Comparison of ENCODE assay signal across 1 cellular context in the genomic region with DNA sequence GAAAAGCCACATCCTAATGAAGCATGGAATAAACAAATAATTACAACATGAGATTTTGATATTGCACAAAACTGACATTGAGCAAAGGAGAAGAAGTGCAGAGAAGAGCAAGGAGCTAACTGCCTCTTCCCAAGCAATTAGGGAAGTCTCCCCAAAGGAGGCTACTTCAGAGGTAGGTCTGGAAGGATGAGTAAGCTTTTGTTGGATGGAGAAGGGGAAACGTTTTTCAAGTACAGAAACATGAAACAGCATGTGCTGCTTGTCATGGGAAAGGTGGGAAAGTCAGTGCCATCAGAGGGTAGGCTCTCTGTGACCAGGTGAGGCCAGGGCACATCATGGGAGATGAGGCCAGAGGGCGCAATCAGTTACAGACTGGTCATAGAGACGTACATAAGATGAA.
TF ChIP-seq lines count a peak whose summit lies in the region.

No MANE protein-coding gene starts in this region.

TF ChIP-seq in WTC11, 78 proteins besides CTCF, POLR2A, EP300 and RAD21 (continued from another document):
- TF ChIP-seq, protein P1, sequence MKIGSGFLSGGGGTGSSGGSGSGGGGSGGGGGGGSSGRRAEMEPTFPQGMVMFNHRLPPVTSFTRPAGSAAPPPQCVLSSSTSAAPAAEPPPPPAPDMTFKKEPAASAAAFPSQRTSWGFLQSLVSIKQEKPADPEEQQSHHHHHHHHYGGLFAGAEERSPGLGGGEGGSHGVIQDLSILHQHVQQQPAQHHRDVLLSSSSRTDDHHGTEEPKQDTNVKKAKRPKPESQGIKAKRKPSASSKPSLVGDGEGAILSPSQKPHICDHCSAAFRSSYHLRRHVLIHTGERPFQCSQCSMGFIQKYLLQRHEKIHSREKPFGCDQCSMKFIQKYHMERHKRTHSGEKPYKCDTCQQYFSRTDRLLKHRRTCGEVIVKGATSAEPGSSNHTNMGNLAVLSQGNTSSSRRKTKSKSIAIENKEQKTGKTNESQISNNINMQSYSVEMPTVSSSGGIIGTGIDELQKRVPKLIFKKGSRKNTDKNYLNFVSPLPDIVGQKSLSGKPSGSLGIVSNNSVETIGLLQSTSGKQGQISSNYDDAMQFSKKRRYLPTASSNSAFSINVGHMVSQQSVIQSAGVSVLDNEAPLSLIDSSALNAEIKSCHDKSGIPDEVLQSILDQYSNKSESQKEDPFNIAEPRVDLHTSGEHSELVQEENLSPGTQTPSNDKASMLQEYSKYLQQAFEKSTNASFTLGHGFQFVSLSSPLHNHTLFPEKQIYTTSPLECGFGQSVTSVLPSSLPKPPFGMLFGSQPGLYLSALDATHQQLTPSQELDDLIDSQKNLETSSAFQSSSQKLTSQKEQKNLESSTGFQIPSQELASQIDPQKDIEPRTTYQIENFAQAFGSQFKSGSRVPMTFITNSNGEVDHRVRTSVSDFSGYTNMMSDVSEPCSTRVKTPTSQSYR (CRISPR knock-in tag; IDR thresholded peaks at IDR 0.05): no peak
- TF ChIP-seq FOXJ3 (CRISPR knock-in tag; IDR thresholded peaks at IDR 0.05; ENCODE audit: borderline replicate concordance): no peak
